ENCODE assay signal across 13 cellular contexts in the genomic region with DNA sequence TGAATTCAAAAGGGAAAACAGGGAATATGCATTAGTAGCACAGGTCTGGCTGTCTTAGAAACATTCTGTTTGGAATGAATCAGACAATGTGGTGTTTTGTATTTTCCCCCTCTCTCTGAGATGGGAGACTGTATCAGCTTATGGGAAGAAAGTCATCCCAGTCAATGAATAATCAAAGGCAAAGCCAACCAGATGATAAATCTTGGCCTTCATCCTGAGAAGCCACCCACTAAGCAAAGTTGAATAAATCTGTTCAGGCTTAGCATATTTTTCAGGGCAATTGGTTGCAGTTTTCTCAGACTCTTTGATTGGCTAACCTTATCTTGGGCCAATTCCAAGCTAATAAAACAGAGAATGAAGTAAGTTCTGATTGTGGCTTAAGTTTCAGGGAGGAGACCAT.
A peak's percentile ranks its signal among the peaks of the same experiment; 100 is the strongest.
DNase-seq lines count a peak whose midpoint lies in the region; ATAC-seq and TF ChIP-seq lines count a peak whose summit lies in the region.
"Had no signal": no experiment of that assay in that cellular context is flagged by ENCODE, and none has a peak within 500 bp of the region (broad histone marks: within the 10 kb centered on the region; RNA-seq: fewer than 3 reads in every experiment).

No MANE protein-coding gene starts in this region.

- H3K27ac Mint-ChIP-seq in progenitor cell of endocrine pancreas = no peak overlapping the region
- H3K27ac Mint-ChIP-seq: activated CD4-positive, alpha-beta T cell treated with anti-CD3 and anti-CD28 coated beads, Interleukin-2, amount 10 ng/mL, durations not matched to agents 24 days and 14 days; neural progenitor cell had no signal

- peaks cover 7 to 48% of the 10 kb centered on the region in 2 donors for H3K4me1 ChIP-seq in left lung
- H3K4me1 ChIP-seq: neural progenitor cell had no signal

- no peaks in the 10 kb centered on the region for H3K4me1 Mint-ChIP-seq in progenitor cell of endocrine pancreas (ENCODE audit: low read depth)

- no peaks in the 10 kb centered on the region for H3K36me3 Mint-ChIP-seq in progenitor cell of endocrine pancreas (ENCODE audit: insufficient read depth)
- H3K36me3 Mint-ChIP-seq: neural progenitor cell had no signal

- intact Hi-C loops in left lung (cut with DNase I) = loop anchor here in 1 of 2 donors (5.0 kb wide), 1 partner anchor 346 kb away; no protein-coding TSS in a partner anchor

- no peaks in the 10 kb centered on the region for H3K27me3 ChIP-seq in left lung
- H3K27me3 ChIP-seq: neural progenitor cell had no signal

- H3K4me3 ChIP-seq in choroid plexus epithelial cell (ENCODE audit: low read depth, low read length) = no peak overlapping the region
- no peak overlapping the region for H3K4me3 ChIP-seq in left lung
- H3K4me3 ChIP-seq: neural progenitor cell had no signal

- in situ Hi-C loops in ACHN (cut with HindIII; ENCODE audit: low pct_ligation_motif_present, low pct_unique_long_range_greater_than_20kb, low sequenced_read_pairs) = loop anchor here (25.0 kb wide), 1 partner anchor 346 kb away; no protein-coding TSS in a partner anchor

- TF ChIP-seq CTCF in choroid plexus epithelial cell (conservative IDR thresholded peaks at IDR 0.05; ENCODE audit: low read depth, low read length) (no peak), left lung (IDR thresholded peaks at IDR 0.05) (no peak), progenitor cell of endocrine pancreas (IDR thresholded peaks at IDR 0.05; ENCODE audit: unreplicated experiment) (no peak)

- H3K36me3 ChIP-seq in left lung = no peaks in the 10 kb centered on the region
- H3K36me3 ChIP-seq: neural progenitor cell had no signal

- H3K9me3 Mint-ChIP-seq in progenitor cell of endocrine pancreas (ENCODE audit: low read depth) = no peaks in the 10 kb centered on the region
- H3K9me3 Mint-ChIP-seq: activated T-helper 17 cell treated with anti-CD3 and anti-CD28 coated beads, Interleukin-2, amount 50 U/mL, for 72 hours; neural progenitor cell had no signal

- H3K27ac ChIP-seq in left lung = peak overlapping the region in 1 of 2 donors; percentile 29
- H3K27ac ChIP-seq: KMS-11, neural progenitor cell had no signal

- no peak overlapping the region for H3K4me3 Mint-ChIP-seq in progenitor cell of endocrine pancreas (ENCODE audit: low read depth)
- H3K4me3 Mint-ChIP-seq: activated CD4-positive, alpha-beta T cell treated with anti-CD3 and anti-CD28 coated beads, Interleukin-2, amount 10 ng/mL, durations not matched to agents 24 days and 14 days; activated T-helper 17 cell treated with anti-CD3 and anti-CD28 coated beads, Interleukin-2, amount 50 U/mL, for 72 hours; neural progenitor cell had no signal

- peak; percentile 15 for DNase-seq in ACHN
- peak; percentile 39 for DNase-seq in HS-5 (ENCODE audit: low read depth)
- DNase-seq in choroid plexus epithelial cell (ENCODE audit: low read depth) = peak; percentile 82
- no peak for DNase-seq in left lung
- DNase-seq in globus pallidus (ENCODE audit: low spot score) = no peak
- DNase-seq in LoVo (ENCODE audit: low spot score) = no peak
- no peak for DNase-seq in progenitor cell of endocrine pancreas (ENCODE audit: low spot score, unreplicated experiment)
- no peak for DNase-seq in cerebellar cortex (ENCODE audit: low spot score)
- DNase-seq: NCI-H2107 had no signal

- H3K27me3 Mint-ChIP-seq in progenitor cell of endocrine pancreas = peaks cover 32% of the 10 kb centered on the region

- no peaks in the 10 kb centered on the region for H3K9me3 ChIP-seq in left lung

- ATAC-seq in left lung = peak; percentile 12

Comparison
In these comparisons a context has a peak if more than half of its experiments do, and no peak if none do; other contexts are left out.
1. DNase-seq: peak in ACHN (single experiment), HS-5 (single experiment) and choroid plexus epithelial cell (single experiment); none in left lung (0 of 2), globus pallidus (single experiment), LoVo (single experiment), progenitor cell of endocrine pancreas (single experiment) and cerebellar cortex (single experiment).